In genomic region chr7:30921540-30921930, GRCh38 we compare ENCODE assay signal across 16 cellular contexts. TPM values are rescaled to one million over a fixed set of nuclear protein-coding genes. Genes with fewer than 3 reads are reported as not detected.
DNase-seq lines count a peak whose midpoint lies in the region; ATAC-seq, FAIRE-seq and TF ChIP-seq lines count a peak whose summit lies in the region.
"Had no signal": no experiment of that assay in that cellular context is flagged by ENCODE, and none has a peak within 500 bp of the region (broad histone marks: within the 10 kb centered on the region; RNA-seq: fewer than 3 reads in every experiment).

No MANE protein-coding gene starts in this region.

- TF ChIP-seq POLR2A in heart left ventricle (IDR thresholded peaks at IDR 0.05), result no peak
- no peak for TF ChIP-seq POLR2A in vagina (IDR thresholded peaks at IDR 0.05)

- peaks cover 16 to 87% (median 57%) of the 10 kb centered on the region in 12 donors for H3K4me1 ChIP-seq in heart left ventricle
- H3K4me1 ChIP-seq in pancreas, result peaks cover 0 to 8% (median 4%) of the 10 kb centered on the region in 3 donors
- H3K4me1 ChIP-seq in vagina, result peaks cover 21% of the 10 kb centered on the region
- no peaks in the 10 kb centered on the region for H3K4me1 ChIP-seq in CD8-positive, alpha-beta T cell (ENCODE audit: insufficient read depth, low read length)

- ATAC-seq in heart left ventricle (peak in 1 of 4 donors; percentile 0), Right ventricle myocardium superior (ENCODE audit: poor library complexity) (no peak), pancreas (no peak), esophagus mucosa (no peak)
- no peak for ATAC-seq in CD8-positive, alpha-beta T cell
- ATAC-seq: naive thymus-derived CD8-positive, alpha-beta T cell had no signal

- H3K4me3 ChIP-seq in heart left ventricle, result no peak overlapping the region
- H3K4me3 ChIP-seq in pancreas, result no peak overlapping the region
- H3K4me3 ChIP-seq in vagina, result no peak overlapping the region
- no peak overlapping the region for H3K4me3 ChIP-seq in CD8-positive, alpha-beta T cell (ENCODE audit: low read depth, low read length)
- H3K4me3 ChIP-seq: dorsolateral prefrontal cortex had no signal

- intact Hi-C loops in heart left ventricle (cut with DNase I) (no loop called here), Right ventricle myocardium superior (cut with DNase I) (no loop called here), pancreas (cut with DNase I) (no loop called here), vagina (cut with DNase I) (no loop called here)
- intact Hi-C loops in CD8-positive, alpha-beta T cell (cut with DNase I, micrococcal nuclease), result no loop called here

- H3K27me3 ChIP-seq in heart left ventricle, result no peaks in the 10 kb centered on the region
- no peaks in the 10 kb centered on the region for H3K27me3 ChIP-seq in pancreas
- no peaks in the 10 kb centered on the region for H3K27me3 ChIP-seq in vagina
- no peaks in the 10 kb centered on the region for H3K27me3 ChIP-seq in CD8-positive, alpha-beta T cell (ENCODE audit: insufficient read depth, low read length)
- H3K27me3 ChIP-seq: dorsolateral prefrontal cortex had no signal

- no peaks in the 10 kb centered on the region for H3K36me3 Mint-ChIP-seq in glutamatergic neuron (ENCODE audit: unreplicated experiment)
- H3K36me3 Mint-ChIP-seq in CD8-positive, alpha-beta T cell, result no peaks in the 10 kb centered on the region
- H3K36me3 Mint-ChIP-seq: naive thymus-derived CD8-positive, alpha-beta T cell had no signal

- H3K9me3 ChIP-seq in heart left ventricle (peaks cover 0 to 2% (median 0%) of the 10 kb centered on the region in 12 donors), pancreas (no peaks in the 10 kb centered on the region), vagina (no peaks in the 10 kb centered on the region)
- no peaks in the 10 kb centered on the region for H3K9me3 ChIP-seq in CD8-positive, alpha-beta T cell (ENCODE audit: low read length)

- H3K9me3 Mint-ChIP-seq in glutamatergic neuron (ENCODE audit: unreplicated experiment), result peaks cover 2% of the 10 kb centered on the region
- H3K9me3 Mint-ChIP-seq in CD8-positive, alpha-beta T cell, result no peaks in the 10 kb centered on the region

- H3K4me1 Mint-ChIP-seq in glutamatergic neuron (ENCODE audit: low read depth, unreplicated experiment), result peaks cover 5% of the 10 kb centered on the region
- no peaks in the 10 kb centered on the region for H3K4me1 Mint-ChIP-seq in CD8-positive, alpha-beta T cell (ENCODE audit: low read depth)

- H3K27ac ChIP-seq in heart left ventricle (peak overlapping the region; percentile 70 to 94 (median 83)), pancreas (peak overlapping the region in 2 of 4 donors; percentile 36 to 58), vagina (peak overlapping the region; percentile 65)
- H3K27ac ChIP-seq in CD8-positive, alpha-beta T cell (ENCODE audit: low read depth, low read length), result no peak overlapping the region
- H3K27ac ChIP-seq: dorsolateral prefrontal cortex had no signal

- in situ Hi-C loops in G401 (cut with HindIII; ENCODE audit: low sequenced_read_pairs), result no loop called here

- TF ChIP-seq CTCF in heart left ventricle (IDR thresholded peaks at IDR 0.05), result no peak
- no peak for TF ChIP-seq CTCF in glutamatergic neuron (IDR thresholded peaks at IDR 0.05; ENCODE audit: partially characterized antibody, unreplicated experiment)
- TF ChIP-seq CTCF in pancreas (IDR thresholded peaks at IDR 0.05), result no peak
- no peak for TF ChIP-seq CTCF in vagina (IDR thresholded peaks at IDR 0.05)
- no peak for TF ChIP-seq CTCF in CD8-positive, alpha-beta T cell (IDR thresholded peaks at IDR 0.05)

- 44 to 52% (median 47%) methylated on average over 5 of the region's 5 CpGs for WGBS in heart left ventricle, 4 donors
- WGBS in pancreas, 2 donors, result 70 to 80% methylated on average over 5 of the region's 5 CpGs

- POLR2A ChIA-PET in CD8-positive, alpha-beta T cell (lab: Charles Lee), result no interaction called here

- H3K36me3 ChIP-seq in heart left ventricle (peaks cover 0 to 45% (median 34%) of the 10 kb centered on the region in 9 donors), pancreas (peaks cover 0 to 36% (median 30%) of the 10 kb centered on the region in 3 donors), vagina (no peaks in the 10 kb centered on the region)
- H3K36me3 ChIP-seq in CD8-positive, alpha-beta T cell (ENCODE audit: insufficient read depth, low read length), result no peaks in the 10 kb centered on the region

- peaks cover 6% of the 10 kb centered on the region for H3K27me3 Mint-ChIP-seq in glutamatergic neuron (ENCODE audit: unreplicated experiment)
- H3K27me3 Mint-ChIP-seq in CD8-positive, alpha-beta T cell (ENCODE audit: low read depth), result no peaks in the 10 kb centered on the region
- H3K27me3 Mint-ChIP-seq: naive thymus-derived CD8-positive, alpha-beta T cell had no signal

- DNase-seq in heart left ventricle (peak in 2 of 5 donors; percentile 8 to 24), Right ventricle myocardium superior (no peak), glutamatergic neuron (peak; percentile 4), pancreas (peak in 4 of 6 donors; percentile 4 to 41 (median 19)), vagina (ENCODE audit: extremely low spot score in 2 of 2) (no peak), G401 (ENCODE audit: low spot score) (no peak)
- DNase-seq in CD8-positive, alpha-beta T cell, result no peak
- DNase-seq: amygdala; foreskin melanocyte; NCI-H2107; NK-92 treated with Interleukin-12 subunit alpha and Interleukin-12 subunit beta, amount 100 ng/mL, for 24 hours had no signal

- no peak overlapping the region for H3K27ac Mint-ChIP-seq in glutamatergic neuron (ENCODE audit: unreplicated experiment)
- no peak overlapping the region for H3K27ac Mint-ChIP-seq in CD8-positive, alpha-beta T cell
- H3K27ac Mint-ChIP-seq: naive thymus-derived CD8-positive, alpha-beta T cell had no signal

- no peak overlapping the region for H3K4me3 Mint-ChIP-seq in glutamatergic neuron (ENCODE audit: unreplicated experiment)
- no peak overlapping the region for H3K4me3 Mint-ChIP-seq in CD8-positive, alpha-beta T cell
- H3K4me3 Mint-ChIP-seq: naive thymus-derived CD8-positive, alpha-beta T cell had no signal

- FAIRE-seq in pancreas (lab: Jason Lieb, UNC), result no peak
- FAIRE-seq: islet of Langerhans had no signal

- CTCF ChIA-PET in CD8-positive, alpha-beta T cell (lab: Charles Lee), result no interaction called here

RNA-seq across cellular contexts. Expression of gene AQP1, which starts 9.9 kb away (rescaled TPM):
- total RNA-seq in heart left ventricle (100 to 1,000 TPM; 113 to 420 (median 206) TPM), Right ventricle myocardium superior (236 TPM), glutamatergic neuron (ENCODE audit: unreplicated experiment) (not detected), pancreas (100 to 1,000 TPM; 146 to 273 (median 196) TPM), vagina (243 TPM), esophagus mucosa (42.3 TPM)
- polyA plus RNA-seq in heart left ventricle (100 to 1,000 TPM; 220 to 256 TPM), pancreas (100 to 1,000 TPM; 301 to 450 TPM)
- total RNA-seq in G401 (2014; rRNA removed; shearing (Covaris generic)), result not detected in 2 replicates
- under 1 TPM in 1 of 2 experiments, not detected in 1; 0.39 TPM for total RNA-seq in CD8-positive, alpha-beta T cell
- total RNA-seq: MCF 10A had no signal
- polyA plus RNA-seq: naive thymus-derived CD8-positive, alpha-beta T cell had no signal

RNA-seq across cellular contexts. Expression of gene GHRHR, which starts 42.2 kb away (rescaled TPM):
- total RNA-seq in heart left ventricle (not detected), Right ventricle myocardium superior (not detected), glutamatergic neuron (ENCODE audit: unreplicated experiment) (not detected), pancreas (under 1 TPM in 1 of 6 donors, not detected in 5; 0.55 TPM), vagina (not detected), esophagus mucosa (not detected)
- polyA plus RNA-seq in heart left ventricle (not detected), pancreas (under 1 TPM; 0.34 to 0.47 TPM)
- total RNA-seq in G401 (2014; rRNA removed; shearing (Covaris generic)), result not detected in 2 replicates
- not detected for total RNA-seq in CD8-positive, alpha-beta T cell
- total RNA-seq: MCF 10A; naive thymus-derived CD8-positive, alpha-beta T cell had no signal
- polyA plus RNA-seq: naive thymus-derived CD8-positive, alpha-beta T cell had no signal

Comparison
In these comparisons a context has a peak if more than half of its experiments do, and no peak if none do; other contexts are left out.
1. DNase-seq: peak in glutamatergic neuron (single experiment) and pancreas (4 of 6); none in Right ventricle myocardium superior (single experiment), vagina (0 of 2), G401 (single experiment) and CD8-positive, alpha-beta T cell (0 of 7).
2. RNA of gene AQP1, which starts 9.9 kb away (total RNA-seq): 243 TPM in vagina (single experiment), 236 TPM in Right ventricle myocardium superior (single experiment), 113 to 420 TPM in heart left ventricle, 146 to 273 TPM in pancreas and 42.3 TPM in esophagus mucosa (single experiment); 0.39 TPM in CD8-positive, alpha-beta T cell, not detected in glutamatergic neuron (single experiment) and not detected in G401; every median in the first group is over 10 times any median in the second.